In genomic region chr12:122064780-122065588, GRCh38 we compare ENCODE assay signal across 8 cellular contexts. TPM values are rescaled to one million over a fixed set of nuclear protein-coding genes. Genes with fewer than 3 reads are reported as not detected.
DNase-seq lines count a peak whose midpoint lies in the region; ATAC-seq and TF ChIP-seq lines count a peak whose summit lies in the region.

No MANE protein-coding gene starts in this region.

- peak overlapping the region; percentile 66 for H3K4me3 Mint-ChIP-seq in GM23338
- no peak overlapping the region for H3K4me3 Mint-ChIP-seq in CD14-positive monocyte

- no peak overlapping the region for H2AK5ac ChIP-seq in mesendoderm (ENCODE audit: low read length)

- no peak overlapping the region for H2BK5ac ChIP-seq in mesendoderm (ENCODE audit: low read length)

- H3K4me3 ChIP-seq in GM23338 (peak overlapping the region; percentile 17; the same call in 1 of the 2 replicates), mesendoderm (ENCODE audit: low read length) (no peak overlapping the region), lower leg skin (ENCODE audit: low read depth, poor library complexity, severe bottlenecking) (no peak overlapping the region)

- DNase-seq in GM23338 (ENCODE audit: low spot score) (no peak), NCI-H524 treated with DMSO at 0.1 percent for 48 hours (lab: John Stamatoyannopoulos, UW) (peak; percentile 61), mesendoderm (peak; percentile 73), lower leg skin (ENCODE audit: low spot score in 2 of 2) (no peak), CD14-positive monocyte (ENCODE audit: low spot score) (no peak)

- H3K79me2 ChIP-seq in GM23338 (replicated peaks; ENCODE audit: insufficient read depth) (0 out of 2 replicates have a peak, but pooled peaks cover 7% of the 10 kb centered on the region), mesendoderm (ENCODE audit: control insufficient read depth, insufficient read depth, low read length) (no peaks in the 10 kb centered on the region)

- H3K9me2 ChIP-seq in GM23338 (ENCODE audit: insufficient read depth) = no peaks in the 10 kb centered on the region

- H4K8ac ChIP-seq in mesendoderm (ENCODE audit: low read depth, low read length) = no peak overlapping the region

- H3K36me3 Mint-ChIP-seq in GM23338 (ENCODE audit: low read depth) (peaks cover 30% of the 10 kb centered on the region), CD14-positive monocyte (peaks cover 0 to 9% of the 10 kb centered on the region in 2 donors)

- peaks cover 4% of the 10 kb centered on the region for H3K27me3 Mint-ChIP-seq in GM23338 (ENCODE audit: insufficient read depth, low read depth, poor library complexity)
- H3K27me3 Mint-ChIP-seq in CD14-positive monocyte (ENCODE audit: low read depth in 3 of 3) = peaks cover 1 to 6% (median 5%) of the 10 kb centered on the region in 3 donors

- ATAC-seq in GM23338 (peak; percentile 29), HG02885 (IDR thresholded peaks at IDR 0.05; ENCODE audit: poor library complexity, unreplicated experiment) (no peak), GM21723 (IDR thresholded peaks at IDR 0.05; ENCODE audit: unreplicated experiment) (no peak)

- no peak overlapping the region for H3K18ac ChIP-seq in mesendoderm (ENCODE audit: low read length)

- H4K5ac ChIP-seq in mesendoderm (ENCODE audit: low read length) = no peak overlapping the region

- WGBS in mesendoderm (ENCODE audit: extremely low coverage, insufficient coverage, low lambda C conversion rate) = no CpG with 5 or more reads among the region's 16 CpGs
- WGBS in lower leg skin, 2 donors = 70 to 74% methylated on average over 16 of the region's 16 CpGs

- H3K27ac Mint-ChIP-seq in GM23338 (peak overlapping the region; percentile 67; the same call in 1 of the 2 replicates), CD14-positive monocyte (peak overlapping the region in 3 of 7 donors; percentile 16 to 72 (median 66))

- intact Hi-C loops in lower leg skin (cut with DNase I; ENCODE audit: low total_unique reads) = no loop called here
- intact Hi-C loops in CD14-positive monocyte (cut with micrococcal nuclease) = no loop called here

- no peaks in the 10 kb centered on the region for H3K27me3 ChIP-seq in GM23338 (ENCODE audit: insufficient read depth)
- no peaks in the 10 kb centered on the region for H3K27me3 ChIP-seq in mesendoderm (ENCODE audit: insufficient read depth, low read length, poor library complexity)

- H3K4me2 ChIP-seq in GM23338 = peak overlapping the region; percentile 35; the same call in 1 of the 2 replicates
- no peak overlapping the region for H3K4me2 ChIP-seq in mesendoderm (ENCODE audit: low read length)

- H3K4me1 Mint-ChIP-seq in GM23338 = peaks cover 25% of the 10 kb centered on the region
- H3K4me1 Mint-ChIP-seq in CD14-positive monocyte = peaks cover 36% of the 10 kb centered on the region

- H3K56ac ChIP-seq in mesendoderm (ENCODE audit: low read length) = peak overlapping the region; percentile 59

- H3K9me3 Mint-ChIP-seq in GM23338 (peaks cover 4% of the 10 kb centered on the region; the same call in 1 of the 3 replicates), CD14-positive monocyte (peaks cover 0 to 2% (median 0%) of the 10 kb centered on the region in 7 donors)

- H3F3A ChIP-seq in GM23338 (replicated peaks; ENCODE audit: low read depth) = no peaks in the 10 kb centered on the region

- no peak overlapping the region for H2BK120ac ChIP-seq in mesendoderm (ENCODE audit: low read depth, low read length)

- no peak overlapping the region for H3K9ac ChIP-seq in mesendoderm (ENCODE audit: low read length)

- no peak overlapping the region for H3K23ac ChIP-seq in mesendoderm (ENCODE audit: low read length)

- no peak for TF ChIP-seq CTCF in GM23338 (conservative IDR thresholded peaks at IDR 0.05; ENCODE audit: low read depth in 2 of 2)
- no peak for TF ChIP-seq CTCF in lower leg skin (IDR thresholded peaks at IDR 0.05)
- TF ChIP-seq CTCF in CD14-positive monocyte (IDR thresholded peaks at IDR 0.05) = no peak

- H3K79me1 ChIP-seq in mesendoderm (ENCODE audit: low read length) = no peaks in the 10 kb centered on the region

- no peak for TF ChIP-seq POLR2A in lower leg skin (IDR thresholded peaks at IDR 0.05)

- H3K27ac ChIP-seq in GM23338 (ENCODE audit: low read depth) (no peak overlapping the region), cingulate gyrus (ENCODE audit: low read depth, low read length) (peak overlapping the region; percentile 78), mesendoderm (ENCODE audit: low read depth, low read length) (no peak overlapping the region)

- H3K4me1 ChIP-seq in GM23338 (ENCODE audit: insufficient read depth) (peaks cover 9% of the 10 kb centered on the region; the same call in 1 of the 2 replicates), mesendoderm (ENCODE audit: control insufficient read depth, low read depth, low read length) (peaks cover 11% of the 10 kb centered on the region)

- no peak overlapping the region for H2BK15ac ChIP-seq in mesendoderm (replicated peaks; ENCODE audit: low read depth)

- no peaks in the 10 kb centered on the region for H4K20me1 ChIP-seq in GM23338 (replicated peaks; ENCODE audit: insufficient read depth)

- no peak overlapping the region for H2AFZ ChIP-seq in GM23338

- H3K36me3 ChIP-seq in GM23338 (ENCODE audit: insufficient read depth) (no peaks in the 10 kb centered on the region), mesendoderm (ENCODE audit: control insufficient read depth, insufficient read depth, low read length) (no peaks in the 10 kb centered on the region)

- peak overlapping the region; percentile 66 for H3K4ac ChIP-seq in mesendoderm (ENCODE audit: low read depth, low read length)

TF ChIP-seq in GM23338, 12 proteins besides CTCF, POLR2A, EP300 and RAD21 (continues in another document):
- no peak for TF ChIP-seq POLR2AphosphoS5 (IDR thresholded peaks at IDR 0.05; ENCODE audit: low read depth)
- no peak for TF ChIP-seq EZH2phosphoT487 (IDR thresholded peaks at IDR 0.05; ENCODE audit: unreplicated experiment)
- no peak for TF ChIP-seq ZNF331 (CRISPR knock-in tag; IDR thresholded peaks at IDR 0.05; ENCODE audit: low read depth)
- no peak for TF ChIP-seq NANOG (IDR thresholded peaks at IDR 0.05; ENCODE audit: borderline replicate concordance)
- TF ChIP-seq JUNB (IDR thresholded peaks at IDR 0.05; ENCODE audit: unreplicated experiment) = no peak
- no peak for TF ChIP-seq ZNF114 (CRISPR knock-in tag; IDR thresholded peaks at IDR 0.05)
- TF ChIP-seq EZH2 (IDR thresholded peaks at IDR 0.05; ENCODE audit: low read depth, unreplicated experiment) = no peak
- no peak for TF ChIP-seq REST (IDR thresholded peaks at IDR 0.05; ENCODE audit: unreplicated experiment)

RNA-seq across cellular contexts. Expression of gene MLXIP, which starts 13.6 kb away (rescaled TPM):
- total RNA-seq in GM23338 (2014; rRNA removed; shearing (Covaris generic)) = 20.5 and 23.0 TPM in 2 replicates
- 16.2 and 21.0 TPM in 2 replicates for polyA plus RNA-seq in GM23338 (2016; fragmentation: Nextera tagmentation; extraction: Ambion mirVana)
- 48.2 TPM for polyA plus RNA-seq in mesendoderm (2013, experiment 1 of 2)
- polyA plus RNA-seq in mesendoderm (2013, experiment 2 of 2) = 49.6 TPM
- total RNA-seq in lower leg skin = 10 to 100 TPM; 15.5 to 34.5 (median 19.8) TPM
- polyA plus RNA-seq in CD14-positive monocyte = 1 to 10 TPM; 4.5 to 4.6 TPM

RNA-seq across cellular contexts. Expression of gene BCL7A, which starts 43.3 kb away (rescaled TPM):
- 9.9 and 12.7 TPM in 2 replicates for total RNA-seq in GM23338 (2014; rRNA removed; shearing (Covaris generic))
- polyA plus RNA-seq in GM23338 (2016; fragmentation: Nextera tagmentation; extraction: Ambion mirVana) (14.9 and 18.0 TPM in 2 replicates), CD14-positive monocyte (under 1 TPM; 0.34 to 0.79 TPM)
- polyA plus RNA-seq in mesendoderm (2013, experiment 1 of 2) = 5.7 TPM
- polyA plus RNA-seq in mesendoderm (2013, experiment 2 of 2) = 6.0 TPM
- 10 to 100 TPM; 17.8 to 22.3 (median 18.9) TPM for total RNA-seq in lower leg skin

Comparison
In these comparisons a context has a peak if more than half of its experiments do, and no peak if none do; other contexts are left out.
1. DNase-seq: peak in NCI-H524 treated with DMSO at 0.1 percent for 48 hours (single experiment) and mesendoderm (single experiment); none in GM23338 (single experiment), lower leg skin (0 of 2) and CD14-positive monocyte (single experiment).